In genomic region chr5:83467315-83468044, GRCh38 we compare ENCODE assay signal across 17 cellular contexts. TPM values are rescaled to one million over a fixed set of nuclear protein-coding genes. Genes with fewer than 3 reads are reported as not detected.
DNase-seq lines count a peak whose midpoint lies in the region; ATAC-seq, FAIRE-seq and TF ChIP-seq lines count a peak whose summit lies in the region.
"Had no signal": no experiment of that assay in that cellular context is flagged by ENCODE, and none has a peak within 500 bp of the region (broad histone marks: within the 10 kb centered on the region; RNA-seq: fewer than 3 reads in every experiment).

No MANE protein-coding gene starts in this region.

- H3K27me3 ChIP-seq in left lung (peaks cover 18 to 60% of the 10 kb centered on the region in 2 donors), Karpas-422 (ENCODE audit: low read length) (no peaks in the 10 kb centered on the region)
- H3K27me3 ChIP-seq: ascending aorta had no signal

- no peak overlapping the region for H2AFZ ChIP-seq in Karpas-422 (ENCODE audit: low read length)

- peak; percentile 74 for DNase-seq in Right ventricle myocardium inferior (ENCODE audit: missing footprints)
- DNase-seq in cardiac septum (ENCODE audit: low spot score) = no peak
- peak in 1 of 2 donors; percentile 41 for DNase-seq in left lung
- DNase-seq in Karpas-422 = no peak
- no peak for DNase-seq in activated CD4-positive, alpha-beta T cell treated with anti-CD3 and anti-CD28 coated beads for 36 hours
- no peak for DNase-seq in GF-D8 (lab: John Stamatoyannopoulos, UW)
- DNase-seq: activated CD4-positive, alpha-beta T cell treated with anti-CD3 and anti-CD28 coated beads, Interleukin-2, amount 10 ng/mL, durations not matched to agents 7 days and 5 days; effector CD8-positive, alpha-beta T cell; NCI-H345; stimulated activated CD8-positive, alpha-beta memory T cell treated with anti-CD3 and anti-CD28 coated beads, Interleukin-4, amount 100 ng/mL, for 48 hours; T-cell; trophoblast cell had no signal

- H3K36me3 ChIP-seq in left lung (no peaks in the 10 kb centered on the region), Karpas-422 (ENCODE audit: insufficient read depth, low read length) (no peaks in the 10 kb centered on the region)
- H3K36me3 ChIP-seq: ascending aorta had no signal

- no peak for TF ChIP-seq CTCF in left lung (IDR thresholded peaks at IDR 0.05)

- H3K9ac ChIP-seq in Karpas-422 (ENCODE audit: low read length) = no peak overlapping the region

- H3K4me3 Mint-ChIP-seq in activated CD4-positive, alpha-beta T cell treated with anti-CD3 and anti-CD28 coated beads for 36 hours = no peak overlapping the region
- H3K4me3 Mint-ChIP-seq: activated CD4-positive, alpha-beta T cell treated with anti-CD3 and anti-CD28 coated beads, Interleukin-2, amount 10 ng/mL, durations not matched to agents 7 days and 5 days; T-cell had no signal

- no peak overlapping the region for H3K27ac ChIP-seq in left lung
- H3K27ac ChIP-seq in Karpas-422 (ENCODE audit: low read length) = no peak overlapping the region
- H3K27ac ChIP-seq: ascending aorta had no signal

- ATAC-seq in Right ventricle myocardium inferior (peak; percentile 66), left lung (peak; percentile 19), GM21529 (IDR thresholded peaks at IDR 0.05; ENCODE audit: unreplicated experiment) (no peak)
- no peak for ATAC-seq in activated CD4-positive, alpha-beta T cell treated with anti-CD3 and anti-CD28 coated beads for 36 hours
- ATAC-seq: left lobe of liver, T-cell had no signal

- H3K9me3 ChIP-seq in left lung = no peaks in the 10 kb centered on the region
- H3K9me3 ChIP-seq in Karpas-422 (ENCODE audit: low read length) = no peaks in the 10 kb centered on the region
- H3K9me3 ChIP-seq: ascending aorta had no signal

- no peaks in the 10 kb centered on the region for H3K79me2 ChIP-seq in Karpas-422 (ENCODE audit: low read length)

- no peaks in the 10 kb centered on the region for H3K36me3 Mint-ChIP-seq in activated CD4-positive, alpha-beta T cell treated with anti-CD3 and anti-CD28 coated beads for 36 hours (ENCODE audit: low read depth)
- H3K36me3 Mint-ChIP-seq: T-cell had no signal

- CTCF ChIA-PET in activated CD4-positive, alpha-beta T cell treated with anti-CD3 and anti-CD28 coated beads for 36 hours (lab: Charles Lee) = interaction anchor here (0.6 kb wide), 1 partner anchor 839 kb away, joined by 3 read pairs; no protein-coding TSS in a partner anchor

- H3K27ac Mint-ChIP-seq in activated CD4-positive, alpha-beta T cell treated with anti-CD3 and anti-CD28 coated beads for 36 hours = no peak overlapping the region
- H3K27ac Mint-ChIP-seq: activated CD4-positive, alpha-beta T cell treated with anti-CD3 and anti-CD28 coated beads, Interleukin-2, amount 10 ng/mL, durations not matched to agents 7 days and 5 days; T-cell had no signal

- FAIRE-seq in endometrium (lab: Jason Lieb, UNC) = peak; percentile 68
- FAIRE-seq: A204.1 had no signal

- H3K9me2 ChIP-seq in Karpas-422 (replicated peaks; ENCODE audit: insufficient read depth, low read length) = no peaks in the 10 kb centered on the region

- H3K9me3 Mint-ChIP-seq in activated CD4-positive, alpha-beta T cell treated with anti-CD3 and anti-CD28 coated beads for 36 hours (ENCODE audit: low read depth) = no peaks in the 10 kb centered on the region
- H3K9me3 Mint-ChIP-seq: activated CD4-positive, alpha-beta T cell treated with anti-CD3 and anti-CD28 coated beads, Interleukin-2, amount 10 ng/mL, durations not matched to agents 7 days and 5 days had no signal

- POLR2A ChIA-PET in activated CD4-positive, alpha-beta T cell treated with anti-CD3 and anti-CD28 coated beads for 36 hours (lab: Charles Lee) = no interaction called here

- H4K20me1 ChIP-seq in Karpas-422 (ENCODE audit: insufficient read depth, low read depth, low read length) = no peaks in the 10 kb centered on the region

- intact Hi-C loops in Right ventricle myocardium inferior (cut with DNase I) (no loop called here), cardiac septum (cut with DNase I) (no loop called here), left lung (cut with DNase I) (no loop called here)
- intact Hi-C loops in activated CD4-positive, alpha-beta T cell treated with anti-CD3 and anti-CD28 coated beads for 36 hours (cut with DNase I, micrococcal nuclease) = no loop called here

- peaks cover 52% of the 10 kb centered on the region for H3K27me3 Mint-ChIP-seq in activated CD4-positive, alpha-beta T cell treated with anti-CD3 and anti-CD28 coated beads for 36 hours

- H3K4me1 Mint-ChIP-seq in activated CD4-positive, alpha-beta T cell treated with anti-CD3 and anti-CD28 coated beads for 36 hours = peaks cover 14% of the 10 kb centered on the region

- H3K4me2 ChIP-seq in Karpas-422 (ENCODE audit: low read depth, low read length, poor library complexity, severe bottlenecking) = no peak overlapping the region

- H3K4me1 ChIP-seq in left lung (peaks cover 0 to 14% of the 10 kb centered on the region in 2 donors), Karpas-422 (ENCODE audit: low read length) (no peaks in the 10 kb centered on the region)

- H3K4me3 ChIP-seq in left lung (no peak overlapping the region), Karpas-422 (ENCODE audit: low read length) (no peak overlapping the region)
- H3K4me3 ChIP-seq: ascending aorta had no signal

RNA-seq across cellular contexts. Expression of gene VCAN, which starts 4.1 kb away (rescaled TPM):
- total RNA-seq in Right ventricle myocardium inferior = 41.2 TPM
- 61.0 TPM for total RNA-seq in cardiac septum
- 100 to 1,000 TPM; 217 to 335 TPM for total RNA-seq in left lung
- total RNA-seq in Karpas-422 (2014; rRNA removed; shearing (Covaris generic); ENCODE audit: low replicate concordance) = not detected in 2 replicates
- total RNA-seq in activated CD4-positive, alpha-beta T cell treated with anti-CD3 and anti-CD28 coated beads for 36 hours = not detected

Comparison
In these comparisons a context has a peak if more than half of its experiments do, and no peak if none do; other contexts are left out.
1. ATAC-seq: peak in Right ventricle myocardium inferior (single experiment) and left lung (single experiment); none in GM21529 (single experiment) and activated CD4-positive, alpha-beta T cell treated with anti-CD3 and anti-CD28 coated beads for 36 hours (single experiment).
2. RNA of gene VCAN, which starts 4.1 kb away (total RNA-seq): 217 to 335 TPM in left lung, 61.0 TPM in cardiac septum (single experiment) and 41.2 TPM in Right ventricle myocardium inferior (single experiment); not detected in activated CD4-positive, alpha-beta T cell treated with anti-CD3 and anti-CD28 coated beads for 36 hours and not detected in Karpas-422; every median in the first group is over 10 times any median in the second.